In the genomic region with DNA sequence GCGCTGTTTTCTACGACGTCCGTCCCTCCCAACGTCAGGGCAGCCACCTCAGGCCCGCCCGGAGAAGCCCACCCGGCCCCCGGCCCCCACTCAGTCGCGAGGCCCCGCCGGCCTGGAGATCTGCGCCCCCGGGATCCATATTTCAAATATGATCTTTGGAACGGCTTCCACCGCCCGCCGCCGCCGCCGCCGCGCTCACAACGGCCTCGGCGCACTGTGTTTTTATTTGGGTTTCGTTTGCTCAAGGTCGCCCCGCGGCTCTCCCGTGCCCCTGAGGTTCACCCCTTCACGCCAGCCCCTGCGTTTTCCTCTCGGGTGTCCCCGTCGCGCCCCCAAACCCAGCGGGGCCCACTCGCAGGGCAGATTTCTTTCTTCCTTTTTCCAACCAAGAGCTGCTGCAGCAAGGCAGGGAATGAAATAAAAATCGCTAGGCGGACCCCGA, we compare ENCODE assay signal across 1 cellular context.
TF ChIP-seq lines count a peak whose summit lies in the region.

No MANE protein-coding gene starts in this region.

TF ChIP-seq in K562, 482 proteins besides CTCF, POLR2A, EP300 and RAD21:
- TF ChIP-seq, protein P1, sequence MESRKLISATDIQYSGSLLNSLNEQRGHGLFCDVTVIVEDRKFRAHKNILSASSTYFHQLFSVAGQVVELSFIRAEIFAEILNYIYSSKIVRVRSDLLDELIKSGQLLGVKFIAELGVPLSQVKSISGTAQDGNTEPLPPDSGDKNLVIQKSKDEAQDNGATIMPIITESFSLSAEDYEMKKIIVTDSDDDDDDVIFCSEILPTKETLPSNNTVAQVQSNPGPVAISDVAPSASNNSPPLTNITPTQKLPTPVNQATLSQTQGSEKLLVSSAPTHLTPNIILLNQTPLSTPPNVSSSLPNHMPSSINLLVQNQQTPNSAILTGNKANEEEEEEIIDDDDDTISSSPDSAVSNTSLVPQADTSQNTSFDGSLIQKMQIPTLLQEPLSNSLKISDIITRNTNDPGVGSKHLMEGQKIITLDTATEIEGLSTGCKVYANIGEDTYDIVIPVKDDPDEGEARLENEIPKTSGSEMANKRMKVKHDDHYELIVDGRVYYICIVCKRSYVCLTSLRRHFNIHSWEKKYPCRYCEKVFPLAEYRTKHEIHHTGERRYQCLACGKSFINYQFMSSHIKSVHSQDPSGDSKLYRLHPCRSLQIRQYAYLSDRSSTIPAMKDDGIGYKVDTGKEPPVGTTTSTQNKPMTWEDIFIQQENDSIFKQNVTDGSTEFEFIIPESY (CRISPR knock-in tag; IDR thresholded peaks at IDR 0.05) = 0 out of 2 replicates have a peak, but pooled peaks have one; percentile 36
- no peak for TF ChIP-seq LEF1 (IDR thresholded peaks at IDR 0.05)
